ENCODE assay signal across 18 cellular contexts in the genomic region with DNA sequence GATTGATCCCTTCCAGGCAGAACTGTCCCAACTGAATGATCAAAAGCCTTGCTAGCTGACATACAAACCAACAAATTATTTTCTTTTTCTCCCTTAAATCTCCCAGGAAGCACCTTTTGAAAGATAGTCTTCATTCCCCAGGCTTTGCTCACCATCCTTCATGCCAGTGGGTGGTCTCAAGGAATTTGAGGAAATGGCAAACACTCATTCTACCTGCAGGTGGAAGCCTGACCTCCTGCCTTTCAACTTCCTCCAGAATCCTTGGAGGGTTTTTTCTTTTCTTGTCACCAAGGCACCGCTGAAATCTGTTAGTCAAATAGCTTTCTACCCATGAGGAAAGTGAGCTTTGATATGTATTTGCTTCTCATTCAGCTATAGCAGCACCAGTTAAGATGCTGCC.
"Had no signal": no experiment of that assay in that cellular context is flagged by ENCODE, and none has a peak within 500 bp of the region (broad histone marks: within the 10 kb centered on the region; RNA-seq: fewer than 3 reads in every experiment).

No MANE protein-coding gene starts in this region.

- H3K4me1 Mint-ChIP-seq: activated naive CD8-positive, alpha-beta T cell treated with anti-CD3 and anti-CD28 coated beads, Interleukin-2, amount 50 U/mL, for 24 hours; immature natural killer cell had no signal

- H3K4me3 ChIP-seq: gastrocnemius medialis, heart right ventricle, lower lobe of right lung, ovary, stomach, testis, upper lobe of right lung had no signal

- H3K27ac ChIP-seq: epithelial cell of prostate, gastrocnemius medialis, heart right ventricle, lower lobe of right lung, ovary, stomach, testis, upper lobe of right lung had no signal

- H3K27me3 ChIP-seq: breast epithelium, gastrocnemius medialis, ovary, stomach, testis, upper lobe of right lung had no signal

- H3K36me3 ChIP-seq: breast epithelium, gastrocnemius medialis, heart right ventricle, lower lobe of right lung, ovary, stomach, upper lobe of right lung had no signal

- H3K9me3 Mint-ChIP-seq: activated naive CD4-positive, alpha-beta T cell treated with anti-CD3 and anti-CD28 coated beads for 36 hours; activated naive CD8-positive, alpha-beta T cell treated with anti-CD3 and anti-CD28 coated beads, Interleukin-2, amount 50 U/mL, for 24 hours; dendritic cell treated with granulocyte-macrophage colony-stimulating factor and Interleukin-4, amounts not matched to agents 40 ng/mL and 50 ng/mL, for 4 days; effector memory CD8-positive, alpha-beta T cell had no signal

- H3K9me3 ChIP-seq: breast epithelium, gastrocnemius medialis, lower lobe of right lung, ovary, stomach, testis, upper lobe of right lung had no signal

- DNase-seq: activated CD4-positive, CD25-positive, alpha-beta regulatory T cell treated with anti-CD3 and anti-CD28 coated beads, Interleukin-2, amount 50 U/mL, for 72 hours; activated naive CD4-positive, alpha-beta T cell treated with anti-CD3 and anti-CD28 coated beads for 36 hours; activated naive CD8-positive, alpha-beta T cell treated with anti-CD3 and anti-CD28 coated beads, Interleukin-2, amount 50 U/mL, for 24 hours; aorta; effector memory CD8-positive, alpha-beta T cell; gastrocnemius medialis; heart right ventricle; immature natural killer cell; left cardiac atrium; lower lobe of right lung; ovary; stomach; testis; upper lobe of right lung had no signal

- H3K36me3 Mint-ChIP-seq: immature natural killer cell, mesothelial cell of epicardium had no signal

- H3K27me3 Mint-ChIP-seq: dendritic cell treated with granulocyte-macrophage colony-stimulating factor and Interleukin-4, amounts not matched to agents 40 ng/mL and 50 ng/mL, for 4 days had no signal

- H3K4me1 ChIP-seq: breast epithelium, gastrocnemius medialis, heart right ventricle, lower lobe of right lung, testis, upper lobe of right lung had no signal

- H3K27ac Mint-ChIP-seq: activated naive CD4-positive, alpha-beta T cell treated with anti-CD3 and anti-CD28 coated beads for 36 hours; activated naive CD8-positive, alpha-beta T cell treated with anti-CD3 and anti-CD28 coated beads, Interleukin-2, amount 50 U/mL, for 24 hours; dendritic cell treated with granulocyte-macrophage colony-stimulating factor and Interleukin-4, amounts not matched to agents 40 ng/mL and 50 ng/mL, for 4 days; effector memory CD8-positive, alpha-beta T cell; immature natural killer cell; mesothelial cell of epicardium had no signal

- H3K4me3 Mint-ChIP-seq: activated naive CD4-positive, alpha-beta T cell treated with anti-CD3 and anti-CD28 coated beads for 36 hours; activated naive CD8-positive, alpha-beta T cell treated with anti-CD3 and anti-CD28 coated beads, Interleukin-2, amount 50 U/mL, for 24 hours; dendritic cell treated with granulocyte-macrophage colony-stimulating factor and Interleukin-4, amounts not matched to agents 40 ng/mL and 50 ng/mL, for 4 days; effector memory CD8-positive, alpha-beta T cell; immature natural killer cell; mesothelial cell of epicardium had no signal
